Comparison of ENCODE assay signal across 28 cellular contexts in the genomic region with DNA sequence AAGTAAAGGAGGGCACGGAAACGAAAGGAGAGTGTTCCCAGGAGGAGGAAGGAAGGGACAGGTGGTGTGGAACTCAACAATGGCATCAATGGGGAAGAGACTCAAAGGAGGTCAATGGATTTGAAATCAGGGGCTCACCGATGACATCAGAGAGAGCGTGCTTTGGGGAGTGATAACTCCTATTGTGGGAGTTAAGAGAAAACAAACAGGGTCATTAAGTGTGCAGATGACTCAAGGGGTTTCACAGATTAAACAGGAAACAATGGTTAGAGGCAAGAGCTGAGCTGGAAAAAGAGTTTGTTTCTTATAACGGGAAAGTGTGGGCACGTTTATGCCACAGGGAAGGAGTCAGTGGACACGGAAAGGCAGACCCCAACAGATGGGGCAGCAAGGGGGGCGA.
"Had no signal": no experiment of that assay in that cellular context is flagged by ENCODE, and none has a peak within 500 bp of the region (broad histone marks: within the 10 kb centered on the region; RNA-seq: fewer than 3 reads in every experiment).

No MANE protein-coding gene starts in this region.

- H3K4me1 ChIP-seq: breast epithelium had no signal

- H3K36me3 ChIP-seq: breast epithelium, neutrophil, right atrium auricular region, stomach, thyroid gland had no signal

- ATAC-seq: stimulated activated naive B cell treated with anti-CD40 and anti-IgM and Interleukin-4, amounts not matched to agents 10 μg/mL and 1 μg/mL and 100 μg/mL, for 72 hours; T-helper 17 cell had no signal

- H3K27ac Mint-ChIP-seq: activated CD4-positive, alpha-beta memory T cell treated with anti-CD3 and anti-CD28 coated beads for 36 hours; activated CD4-positive, alpha-beta T cell treated with anti-CD3 and anti-CD28 coated beads, Interleukin-2, amount 10 ng/mL, durations not matched to agents 24 days and 14 days; activated naive CD4-positive, alpha-beta T cell treated with anti-CD3 and anti-CD28 coated beads, Interleukin-2, amount 10 ng/mL, durations not matched to agents 7 days and 5 days; activated naive CD8-positive, alpha-beta T cell treated with anti-CD3 and anti-CD28 coated beads, Interleukin-2, amount 10 ng/mL, durations not matched to agents 7 days and 5 days; activated T-helper 1 cell treated with anti-CD3 and anti-CD28 coated beads, Interleukin-12 subunit alpha, Interleukin-12 subunit beta, Interleukin-2, Interleukin-4 antibody, amounts not matched to agents 30 ng/mL and 10 ng/mL and 1 ng/mL, durations not matched to agents 14 hours and 24 hours and 36 hours; dendritic cell treated with granulocyte-macrophage colony-stimulating factor and Interleukin-4, amounts not matched to agents 40 ng/mL and 50 ng/mL, for 4 days; nephron progenitor cell; stimulated activated naive B cell treated with anti-CD40 and anti-IgM and Interleukin-4, amounts not matched to agents 10 μg/mL and 1 μg/mL and 100 μg/mL, for 72 hours; T-helper 17 cell had no signal

- H3K36me3 Mint-ChIP-seq: activated CD4-positive, alpha-beta memory T cell treated with anti-CD3 and anti-CD28 coated beads for 36 hours; activated naive CD4-positive, alpha-beta T cell treated with anti-CD3 and anti-CD28 coated beads, Interleukin-2, amount 10 ng/mL, durations not matched to agents 7 days and 5 days; activated naive CD8-positive, alpha-beta T cell treated with anti-CD3 and anti-CD28 coated beads, Interleukin-2, amount 10 ng/mL, durations not matched to agents 7 days and 5 days had no signal

- H3K27me3 ChIP-seq: breast epithelium, neutrophil, right atrium auricular region, stomach, thyroid gland had no signal

- H3K9me3 Mint-ChIP-seq: activated CD4-positive, alpha-beta memory T cell treated with anti-CD3 and anti-CD28 coated beads for 36 hours; activated CD4-positive, alpha-beta T cell treated with anti-CD3 and anti-CD28 coated beads, Interleukin-2, amount 10 ng/mL, durations not matched to agents 24 days and 14 days; activated naive CD4-positive, alpha-beta T cell treated with anti-CD3 and anti-CD28 coated beads, Interleukin-2, amount 10 ng/mL, durations not matched to agents 7 days and 5 days; activated naive CD8-positive, alpha-beta T cell treated with anti-CD3 and anti-CD28 coated beads, Interleukin-2, amount 10 ng/mL, durations not matched to agents 7 days and 5 days; activated T-helper 1 cell treated with anti-CD3 and anti-CD28 coated beads, Interleukin-12 subunit alpha, Interleukin-12 subunit beta, Interleukin-2, Interleukin-4 antibody, amounts not matched to agents 30 ng/mL and 10 ng/mL and 1 ng/mL, durations not matched to agents 14 hours and 24 hours and 36 hours; dendritic cell treated with granulocyte-macrophage colony-stimulating factor and Interleukin-4, amounts not matched to agents 40 ng/mL and 50 ng/mL, for 4 days; nephron progenitor cell; stimulated activated naive B cell treated with anti-CD40 and anti-IgM and Interleukin-4, amounts not matched to agents 10 μg/mL and 1 μg/mL and 100 μg/mL, for 72 hours had no signal

- FAIRE-seq: endometrium, kidney had no signal

- H3K27me3 Mint-ChIP-seq: activated CD4-positive, alpha-beta memory T cell treated with anti-CD3 and anti-CD28 coated beads for 36 hours; activated CD4-positive, alpha-beta T cell treated with anti-CD3 and anti-CD28 coated beads, Interleukin-2, amount 10 ng/mL, durations not matched to agents 24 days and 14 days; activated naive CD4-positive, alpha-beta T cell treated with anti-CD3 and anti-CD28 coated beads, Interleukin-2, amount 10 ng/mL, durations not matched to agents 7 days and 5 days; activated naive CD8-positive, alpha-beta T cell treated with anti-CD3 and anti-CD28 coated beads, Interleukin-2, amount 10 ng/mL, durations not matched to agents 7 days and 5 days; dendritic cell treated with granulocyte-macrophage colony-stimulating factor and Interleukin-4, amounts not matched to agents 40 ng/mL and 50 ng/mL, for 4 days; stimulated activated naive B cell treated with anti-CD40 and anti-IgM and Interleukin-4, amounts not matched to agents 10 μg/mL and 1 μg/mL and 100 μg/mL, for 72 hours; T-helper 17 cell had no signal

- H3K4me3 Mint-ChIP-seq: activated CD4-positive, alpha-beta memory T cell treated with anti-CD3 and anti-CD28 coated beads for 36 hours; activated CD4-positive, alpha-beta T cell treated with anti-CD3 and anti-CD28 coated beads, Interleukin-2, amount 10 ng/mL, durations not matched to agents 24 days and 14 days; activated naive CD4-positive, alpha-beta T cell treated with anti-CD3 and anti-CD28 coated beads, Interleukin-2, amount 10 ng/mL, durations not matched to agents 7 days and 5 days; activated naive CD8-positive, alpha-beta T cell treated with anti-CD3 and anti-CD28 coated beads, Interleukin-2, amount 10 ng/mL, durations not matched to agents 7 days and 5 days; activated T-helper 1 cell treated with anti-CD3 and anti-CD28 coated beads, Interleukin-12 subunit alpha, Interleukin-12 subunit beta, Interleukin-2, Interleukin-4 antibody, amounts not matched to agents 30 ng/mL and 10 ng/mL and 1 ng/mL, durations not matched to agents 14 hours and 24 hours and 36 hours; dendritic cell treated with granulocyte-macrophage colony-stimulating factor and Interleukin-4, amounts not matched to agents 40 ng/mL and 50 ng/mL, for 4 days; nephron progenitor cell; stimulated activated naive B cell treated with anti-CD40 and anti-IgM and Interleukin-4, amounts not matched to agents 10 μg/mL and 1 μg/mL and 100 μg/mL, for 72 hours; T-helper 17 cell had no signal

- H3K4me1 Mint-ChIP-seq: activated CD4-positive, alpha-beta T cell treated with anti-CD3 and anti-CD28 coated beads, Interleukin-2, amount 10 ng/mL, durations not matched to agents 24 days and 14 days; activated naive CD4-positive, alpha-beta T cell treated with anti-CD3 and anti-CD28 coated beads, Interleukin-2, amount 10 ng/mL, durations not matched to agents 7 days and 5 days; activated naive CD8-positive, alpha-beta T cell treated with anti-CD3 and anti-CD28 coated beads, Interleukin-2, amount 10 ng/mL, durations not matched to agents 7 days and 5 days; stimulated activated naive B cell treated with anti-CD40 and anti-IgM and Interleukin-4, amounts not matched to agents 10 μg/mL and 1 μg/mL and 100 μg/mL, for 72 hours; T-helper 17 cell had no signal

- H3K4me3 ChIP-seq: breast epithelium, lung, right atrium auricular region, stomach, thyroid gland had no signal

- H3K27ac ChIP-seq: breast epithelium, neutrophil, right atrium auricular region, stomach, thyroid gland had no signal

- DNase-seq: activated CD4-positive, alpha-beta memory T cell treated with anti-CD3 and anti-CD28 coated beads for 36 hours; activated CD4-positive, alpha-beta T cell treated with anti-CD3 and anti-CD28 coated beads, Interleukin-2, amount 10 ng/mL, durations not matched to agents 24 days and 14 days; activated CD4-positive, CD25-positive, alpha-beta regulatory T cell treated with anti-CD3 and anti-CD28 coated beads, Interleukin-2, amount 50 U/mL, for 72 hours; activated CD8-positive, alpha-beta memory T cell treated with anti-CD3 and anti-CD28 coated beads, Interleukin-2, amount 50 U/mL, for 4 hours; activated gamma-delta T cell; activated naive CD4-positive, alpha-beta T cell treated with anti-CD3 and anti-CD28 coated beads, Interleukin-2, amount 10 ng/mL, durations not matched to agents 7 days and 5 days; activated naive CD8-positive, alpha-beta T cell treated with anti-CD3 and anti-CD28 coated beads, Interleukin-2, amount 10 ng/mL, durations not matched to agents 7 days and 5 days; activated T-cell treated with anti-CD3 and anti-CD28 coated beads, Interleukin-2, amount 50 U/mL, for 1 hour; amygdala; central memory CD4-positive, alpha-beta T cell; effector CD8-positive, alpha-beta T cell; head of caudate nucleus; hippocampal formation; kidney; nephron progenitor cell; stimulated activated CD4-positive, alpha-beta T cell treated with anti-CD3 and anti-CD28 coated beads, Interleukin-15, amount 100 ng/mL, for 24 hours; stimulated activated CD4-positive, alpha-beta T cell treated with anti-CD3 and anti-CD28 coated beads, Interleukin-2, amount 100 ng/mL, for 24 hours; stimulated activated naive B cell treated with anti-CD40 and anti-IgM and Interleukin-4, amounts not matched to agents 10 μg/mL and 1 μg/mL and 100 μg/mL, for 72 hours; stomach; T-helper 17 cell; thyroid gland had no signal

- H3K9me3 ChIP-seq: breast epithelium, neutrophil, right atrium auricular region, stomach, thyroid gland had no signal
